25 cellular contexts compared by ENCODE assay signal in genomic region chr2:168120730-168121129, GRCh38.
DNase-seq lines count a peak whose midpoint lies in the region; ATAC-seq and TF ChIP-seq lines count a peak whose summit lies in the region.
"Had no signal": no experiment of that assay in that cellular context is flagged by ENCODE, and none has a peak within 500 bp of the region (broad histone marks: within the 10 kb centered on the region; RNA-seq: fewer than 3 reads in every experiment).

No MANE protein-coding gene starts in this region.

- H3K36me3 ChIP-seq in GM23248 (ENCODE audit: low read depth) = peaks cover 11% of the 10 kb centered on the region; the same call in 1 of the 2 replicates
- no peaks in the 10 kb centered on the region for H3K36me3 ChIP-seq in fibroblast of lung (ENCODE audit: control insufficient read depth, insufficient read depth, low read length)

- in situ Hi-C loops in GM23248 (cut with MboI) = loop anchor here (25.0 kb wide), 3 partner anchors 833 to 1558 kb away; partner anchors contain the start of genes B3GALT1 and XIRP2

- H3K27me3 ChIP-seq in GM23248 (replicated peaks; ENCODE audit: insufficient read depth) = no peaks in the 10 kb centered on the region
- H3K27me3 ChIP-seq in fibroblast of lung (ENCODE audit: control insufficient read depth, insufficient read depth, low read length) = no peaks in the 10 kb centered on the region
- H3K27me3 ChIP-seq: dorsolateral prefrontal cortex, left lung, tibial nerve had no signal

- no peaks in the 10 kb centered on the region for H3K79me2 ChIP-seq in GM23248 (ENCODE audit: insufficient read depth)
- H3K79me2 ChIP-seq in fibroblast of lung (ENCODE audit: control insufficient read depth, insufficient read depth, low read length) = no peaks in the 10 kb centered on the region

- no peak overlapping the region for H3K4me3 Mint-ChIP-seq in activated CD4-positive, alpha-beta T cell treated with anti-CD3 and anti-CD28 coated beads, Interleukin-2, amount 10 ng/mL, durations not matched to agents 24 days and 14 days
- H3K4me3 Mint-ChIP-seq: GM23338; immature natural killer cell; nephron; stimulated activated naive CD8-positive, alpha-beta T cell treated with anti-CD3 and anti-CD28 coated beads, Interleukin-15, amount 100 ng/mL, for 72 hours had no signal

- H3K27ac Mint-ChIP-seq in activated CD4-positive, alpha-beta T cell treated with anti-CD3 and anti-CD28 coated beads, Interleukin-2, amount 10 ng/mL, durations not matched to agents 24 days and 14 days = no peak overlapping the region
- H3K27ac Mint-ChIP-seq: GM23338; immature natural killer cell; nephron; stimulated activated naive CD8-positive, alpha-beta T cell treated with anti-CD3 and anti-CD28 coated beads, Interleukin-15, amount 100 ng/mL, for 72 hours had no signal

- peaks cover 5% of the 10 kb centered on the region; the same call in 1 of the 2 replicates for H3F3A ChIP-seq in GM23248 (ENCODE audit: insufficient read depth)

- H3K27me3 Mint-ChIP-seq in activated CD4-positive, alpha-beta T cell treated with anti-CD3 and anti-CD28 coated beads, Interleukin-2, amount 10 ng/mL, durations not matched to agents 24 days and 14 days = no peaks in the 10 kb centered on the region
- H3K27me3 Mint-ChIP-seq: stimulated activated naive CD8-positive, alpha-beta T cell treated with anti-CD3 and anti-CD28 coated beads, Interleukin-15, amount 100 ng/mL, for 72 hours had no signal

- peak in 1 of 2 donors; percentile 8 for TF ChIP-seq CTCF in fibroblast of lung (conservative IDR thresholded peaks at IDR 0.05 in 1 of 2, IDR thresholded peaks at IDR 0.05 in 1 of 2; ENCODE audit: low read depth in 1 of 2, low read length in 2 of 2)

- H2AFZ ChIP-seq in GM23248 (no peak overlapping the region), fibroblast of lung (ENCODE audit: low read length) (no peak overlapping the region)
- H2AFZ ChIP-seq: GM23338, parathyroid adenoma had no signal

- H3K4me1 ChIP-seq in GM23248 (ENCODE audit: insufficient read depth) (no peaks in the 10 kb centered on the region), fibroblast of lung (ENCODE audit: control insufficient read depth, extremely low read depth, insufficient read depth, low read length) (peaks cover 4% of the 10 kb centered on the region)
- H3K4me1 ChIP-seq: Caco-2 had no signal

- H3K4me3 ChIP-seq in GM23248 = no peak overlapping the region
- H3K4me3 ChIP-seq in fibroblast of lung (replicated peaks in 1 of 4; ENCODE audit: control extremely low read depth in 1 of 4, insufficient read depth in 1 of 4, low read depth in 3 of 4, low read length in 4 of 4) = no peak overlapping the region
- H3K4me3 ChIP-seq: dorsolateral prefrontal cortex, GM23338, left lung, tibial nerve had no signal

- H3K27ac ChIP-seq in GM23248 (no peak overlapping the region), fibroblast of lung (ENCODE audit: insufficient read depth, low read length) (no peak overlapping the region)
- H3K27ac ChIP-seq: left lung, parathyroid adenoma had no signal

- H3K9ac ChIP-seq in GM23248 (no peak overlapping the region), fibroblast of lung (ENCODE audit: insufficient read depth, low read length) (no peak overlapping the region)
- H3K9ac ChIP-seq: parathyroid adenoma had no signal

- H3K9me3 Mint-ChIP-seq in activated CD4-positive, alpha-beta T cell treated with anti-CD3 and anti-CD28 coated beads, Interleukin-2, amount 10 ng/mL, durations not matched to agents 24 days and 14 days = no peaks in the 10 kb centered on the region
- H3K9me3 Mint-ChIP-seq: immature natural killer cell; nephron; stimulated activated naive CD8-positive, alpha-beta T cell treated with anti-CD3 and anti-CD28 coated beads, Interleukin-15, amount 100 ng/mL, for 72 hours had no signal

- ATAC-seq in GM21786 (IDR thresholded peaks at IDR 0.05; ENCODE audit: unreplicated experiment) = no peak
- ATAC-seq: GM23338; left lung; stimulated activated naive CD8-positive, alpha-beta T cell treated with anti-CD3 and anti-CD28 coated beads, Interleukin-15, amount 100 ng/mL, for 72 hours had no signal

- no peaks in the 10 kb centered on the region for H3K4me1 Mint-ChIP-seq in activated CD4-positive, alpha-beta T cell treated with anti-CD3 and anti-CD28 coated beads, Interleukin-2, amount 10 ng/mL, durations not matched to agents 24 days and 14 days
- H3K4me1 Mint-ChIP-seq: nephron; stimulated activated naive CD8-positive, alpha-beta T cell treated with anti-CD3 and anti-CD28 coated beads, Interleukin-15, amount 100 ng/mL, for 72 hours had no signal

- H3K9me3 ChIP-seq in GM23248 (ENCODE audit: low read depth) (no peaks in the 10 kb centered on the region), fibroblast of lung (ENCODE audit: control insufficient read depth, insufficient read depth, low read depth, low read length) (no peaks in the 10 kb centered on the region)
- H3K9me3 ChIP-seq: Caco-2, left lung, tibial nerve had no signal

- H4K20me1 ChIP-seq in GM23248 (ENCODE audit: insufficient read depth) (no peaks in the 10 kb centered on the region), fibroblast of lung (ENCODE audit: control insufficient read depth, extremely low read depth, insufficient read depth, low read length) (no peaks in the 10 kb centered on the region)

- 83 to 93% methylated on average over 3 of the region's 3 CpGs for WGBS in GM23248 (ENCODE audit: low coverage in 1 of 2, low lambda C conversion rate in 2 of 2, missing lambda C conversion rate in 2 of 2), 2 experiments

- H3K9me2 ChIP-seq in GM23248 (ENCODE audit: insufficient read depth) = no peaks in the 10 kb centered on the region

- H3K36me3 Mint-ChIP-seq in activated CD4-positive, alpha-beta T cell treated with anti-CD3 and anti-CD28 coated beads, Interleukin-2, amount 10 ng/mL, durations not matched to agents 24 days and 14 days (ENCODE audit: low read depth) = peaks cover 17% of the 10 kb centered on the region

- intact Hi-C loops in activated CD4-positive, alpha-beta T cell treated with anti-CD3 and anti-CD28 coated beads, Interleukin-2, amount 10 ng/mL, durations not matched to agents 24 days and 14 days (cut with micrococcal nuclease) = no loop called here

- H3K4me2 ChIP-seq in GM23248 (ENCODE audit: unreplicated experiment) = no peak overlapping the region
- no peak overlapping the region for H3K4me2 ChIP-seq in fibroblast of lung (ENCODE audit: extremely low read depth, insufficient read depth, low read length)
- H3K4me2 ChIP-seq: GM23338 had no signal

- DNase-seq in NCI-H2029 (lab: John Stamatoyannopoulos, UW) = peak; percentile 33
- no peak for DNase-seq in NCI-H2029 treated with DMSO at 0.1 percent for 48 hours (lab: John Stamatoyannopoulos, UW)
- DNase-seq in GM23248 = peak; percentile 27
- peak; percentile 6 for DNase-seq in NCI-H226
- DNase-seq in fibroblast of lung (ENCODE audit: low read depth in 2 of 2) = peak; percentile 9 to 16
- DNase-seq in HCEC 1CT = no peak
- no peak for DNase-seq in activated CD4-positive, alpha-beta T cell treated with anti-CD3 and anti-CD28 coated beads, Interleukin-2, amount 10 ng/mL, durations not matched to agents 24 days and 14 days
- DNase-seq: 8988T; activated naive CD4-positive, alpha-beta T cell treated with anti-CD3 and anti-CD28 coated beads, Interleukin-2, amount 50 U/mL, for 16 hours; activated T-cell treated with anti-CD3 and anti-CD28 coated beads, Interleukin-2, amount 50 U/mL, for 48 hours; aorta; Caco-2; immature natural killer cell; left lung; midbrain; NCI-H1417; right cardiac atrium; stimulated activated CD4-positive, alpha-beta T cell treated with anti-CD3 and anti-CD28 coated beads, Interleukin-12 subunit alpha, Interleukin-12 subunit beta, amount 100 ng/mL, for 4 hours; stimulated activated naive CD8-positive, alpha-beta T cell treated with anti-CD3 and anti-CD28 coated beads, Interleukin-15, amount 100 ng/mL, for 72 hours had no signal

Comparison
In these comparisons a context has a peak if more than half of its experiments do, and no peak if none do; other contexts are left out.
1. DNase-seq: peak in NCI-H2029 (single experiment), GM23248 (single experiment), NCI-H226 (single experiment) and fibroblast of lung (2 of 2); none in NCI-H2029 treated with DMSO at 0.1 percent for 48 hours (single experiment), HCEC 1CT (single experiment) and activated CD4-positive, alpha-beta T cell treated with anti-CD3 and anti-CD28 coated beads, Interleukin-2, amount 10 ng/mL, durations not matched to agents 24 days and 14 days (single experiment).